ENCODE assay signal across 8 cellular contexts in genomic region chr7:6730343-6730633, GRCh38. TPM values are rescaled to one million over a fixed set of nuclear protein-coding genes. Genes with fewer than 3 reads are reported as not detected.
DNase-seq lines count a peak whose midpoint lies in the region; ATAC-seq lines count a peak whose summit lies in the region.

No MANE protein-coding gene starts in this region.

- no peaks in the 10 kb centered on the region for H3K9me3 Mint-ChIP-seq in activated CD8-positive, alpha-beta memory T cell treated with anti-CD3 and anti-CD28 coated beads, Interleukin-2, amount 10 ng/mL, durations not matched to agents 7 days and 5 days (ENCODE audit: low read depth)
- no peaks in the 10 kb centered on the region for H3K9me3 Mint-ChIP-seq in activated CD4-positive, alpha-beta memory T cell treated with anti-CD3 and anti-CD28 coated beads for 36 hours

- 0% methylated on average over 18 of the region's 18 CpGs for WGBS in right cardiac atrium

- no peak for ATAC-seq in activated CD8-positive, alpha-beta memory T cell treated with anti-CD3 and anti-CD28 coated beads, Interleukin-2, amount 10 ng/mL, durations not matched to agents 7 days and 5 days
- peak in 1 of 2 donors; percentile 28 for ATAC-seq in right cardiac atrium
- ATAC-seq in GM18511 (IDR thresholded peaks at IDR 0.05; ENCODE audit: unreplicated experiment) = no peak
- no peak for ATAC-seq in GM21576 (IDR thresholded peaks at IDR 0.05; ENCODE audit: unreplicated experiment)

- peak overlapping the region; percentile 83 to 92 (median 86) for H3K9ac ChIP-seq in skeletal muscle tissue (ENCODE audit: low read depth in 1 of 3, low read length in 3 of 3)

- H3K36me3 Mint-ChIP-seq in activated CD8-positive, alpha-beta memory T cell treated with anti-CD3 and anti-CD28 coated beads, Interleukin-2, amount 10 ng/mL, durations not matched to agents 7 days and 5 days = peaks cover 42% of the 10 kb centered on the region
- peaks cover 29% of the 10 kb centered on the region for H3K36me3 Mint-ChIP-seq in activated CD4-positive, alpha-beta memory T cell treated with anti-CD3 and anti-CD28 coated beads for 36 hours

- H3K4me3 Mint-ChIP-seq in activated CD8-positive, alpha-beta memory T cell treated with anti-CD3 and anti-CD28 coated beads, Interleukin-2, amount 10 ng/mL, durations not matched to agents 7 days and 5 days = peak overlapping the region; percentile 85
- H3K4me3 Mint-ChIP-seq in activated CD4-positive, alpha-beta memory T cell treated with anti-CD3 and anti-CD28 coated beads for 36 hours = peak overlapping the region; percentile 92

- H3K9me3 ChIP-seq in right cardiac atrium (ENCODE audit: control insufficient read depth, low read length) = no peaks in the 10 kb centered on the region
- H3K9me3 ChIP-seq in skeletal muscle tissue (ENCODE audit: control insufficient read depth in 3 of 3, low read length in 3 of 3) = no peaks in the 10 kb centered on the region

- H3K4me3 ChIP-seq in right cardiac atrium (ENCODE audit: low read length) = peak overlapping the region; percentile 58
- H3K4me3 ChIP-seq in skeletal muscle tissue (ENCODE audit: low read length in 3 of 3) = peak overlapping the region; percentile 81 to 88 (median 82)

- H3K27me3 Mint-ChIP-seq in activated CD8-positive, alpha-beta memory T cell treated with anti-CD3 and anti-CD28 coated beads, Interleukin-2, amount 10 ng/mL, durations not matched to agents 7 days and 5 days = no peaks in the 10 kb centered on the region
- no peaks in the 10 kb centered on the region for H3K27me3 Mint-ChIP-seq in activated CD4-positive, alpha-beta memory T cell treated with anti-CD3 and anti-CD28 coated beads for 36 hours

- H3K4me1 Mint-ChIP-seq in activated CD8-positive, alpha-beta memory T cell treated with anti-CD3 and anti-CD28 coated beads, Interleukin-2, amount 10 ng/mL, durations not matched to agents 7 days and 5 days = peaks cover 22% of the 10 kb centered on the region
- H3K4me1 Mint-ChIP-seq in activated CD4-positive, alpha-beta memory T cell treated with anti-CD3 and anti-CD28 coated beads for 36 hours (ENCODE audit: low read depth) = peaks cover 17% of the 10 kb centered on the region

- H3K27ac ChIP-seq in right cardiac atrium (ENCODE audit: low read length) (peak overlapping the region; percentile 2), skeletal muscle tissue (ENCODE audit: low read depth, low read length) (peak overlapping the region; percentile 82)

- peak overlapping the region; percentile 84 for H3K27ac Mint-ChIP-seq in activated CD8-positive, alpha-beta memory T cell treated with anti-CD3 and anti-CD28 coated beads, Interleukin-2, amount 10 ng/mL, durations not matched to agents 7 days and 5 days
- H3K27ac Mint-ChIP-seq in activated CD4-positive, alpha-beta memory T cell treated with anti-CD3 and anti-CD28 coated beads for 36 hours = peak overlapping the region; percentile 66

- H3K27me3 ChIP-seq in right cardiac atrium (ENCODE audit: control insufficient read depth, insufficient read depth) (no peaks in the 10 kb centered on the region), skeletal muscle tissue (ENCODE audit: control insufficient read depth in 3 of 3, insufficient read depth in 3 of 3, low read length in 3 of 3) (no peaks in the 10 kb centered on the region)

- H3K4me1 ChIP-seq in right cardiac atrium (ENCODE audit: control insufficient read depth, insufficient read depth, low read length) (peaks cover 3% of the 10 kb centered on the region), skeletal muscle tissue (ENCODE audit: control insufficient read depth in 3 of 3, insufficient read depth in 3 of 3, low read length in 3 of 3) (peaks cover 7 to 10% (median 8%) of the 10 kb centered on the region in 3 donors)

- intact Hi-C loops in activated CD4-positive, alpha-beta memory T cell treated with anti-CD3 and anti-CD28 coated beads for 36 hours (cut with micrococcal nuclease) = no loop called here
- intact Hi-C loops in right cardiac atrium (cut with DNase I) = no loop called here

- peak; percentile 54 for DNase-seq in activated CD8-positive, alpha-beta memory T cell treated with anti-CD3 and anti-CD28 coated beads, Interleukin-2, amount 10 ng/mL, durations not matched to agents 7 days and 5 days
- DNase-seq in activated CD8-positive, alpha-beta memory T cell treated with anti-CD3 and anti-CD28 coated beads for 24 hours = no peak
- DNase-seq in activated CD4-positive, alpha-beta memory T cell treated with anti-CD3 and anti-CD28 coated beads for 36 hours = no peak
- DNase-seq in right cardiac atrium = no peak
- DNase-seq in DMS53 treated with DMSO at 0.1 percent for 48 hours (lab: John Stamatoyannopoulos, UW; ENCODE audit: unreplicated experiment) = no peak

- CTCF ChIA-PET in activated CD8-positive, alpha-beta memory T cell treated with anti-CD3 and anti-CD28 coated beads, Interleukin-2, amount 10 ng/mL, durations not matched to agents 7 days and 5 days (lab: Charles Lee) = interaction anchor here (0.6 kb wide), 1 partner anchor 371 kb away, joined by 4 read pairs; no protein-coding TSS in a partner anchor
- CTCF ChIA-PET in activated CD4-positive, alpha-beta memory T cell treated with anti-CD3 and anti-CD28 coated beads for 36 hours (lab: Charles Lee) = no interaction called here

- POLR2A ChIA-PET in activated CD4-positive, alpha-beta memory T cell treated with anti-CD3 and anti-CD28 coated beads for 36 hours (lab: Charles Lee) = no interaction called here

- peaks cover 10 to 14% (median 14%) of the 10 kb centered on the region in 3 donors for H3K36me3 ChIP-seq in skeletal muscle tissue (ENCODE audit: control insufficient read depth in 3 of 3, insufficient read depth in 3 of 3, low read length in 3 of 3)

RNA-seq across cellular contexts. Expression of gene ZNF12, which starts 23.5 kb away (rescaled TPM):
- 10 to 100 TPM; 17.3 to 25.1 TPM for total RNA-seq in activated CD8-positive, alpha-beta memory T cell treated with anti-CD3 and anti-CD28 coated beads, Interleukin-2, amount 10 ng/mL, durations not matched to agents 7 days and 5 days
- 10 to 100 TPM; 14.9 to 15.2 TPM for total RNA-seq in activated CD4-positive, alpha-beta memory T cell treated with anti-CD3 and anti-CD28 coated beads for 36 hours
- 10 to 100 TPM; 18.2 to 25.3 (median 20.9) TPM for total RNA-seq in right cardiac atrium
- 9.6 TPM for polyA plus RNA-seq in right cardiac atrium
- total RNA-seq in skeletal muscle tissue = 17.7 TPM

RNA-seq across cellular contexts. Expression of gene RSPH10B2, which starts 23.6 kb away (rescaled TPM):
- 1 to 10 TPM; 1.0 to 1.2 TPM for total RNA-seq in activated CD8-positive, alpha-beta memory T cell treated with anti-CD3 and anti-CD28 coated beads, Interleukin-2, amount 10 ng/mL, durations not matched to agents 7 days and 5 days
- under 1 TPM; 0.24 to 0.43 TPM for total RNA-seq in activated CD4-positive, alpha-beta memory T cell treated with anti-CD3 and anti-CD28 coated beads for 36 hours
- total RNA-seq in right cardiac atrium (under 1 TPM in 3 of 4 donors, not detected in 1; 0.24 to 0.34 (median 0.25) TPM), skeletal muscle tissue (1.0 TPM)
- polyA plus RNA-seq in right cardiac atrium = not detected
